ENCODE assay signal across 8 cellular contexts in the genomic region with DNA sequence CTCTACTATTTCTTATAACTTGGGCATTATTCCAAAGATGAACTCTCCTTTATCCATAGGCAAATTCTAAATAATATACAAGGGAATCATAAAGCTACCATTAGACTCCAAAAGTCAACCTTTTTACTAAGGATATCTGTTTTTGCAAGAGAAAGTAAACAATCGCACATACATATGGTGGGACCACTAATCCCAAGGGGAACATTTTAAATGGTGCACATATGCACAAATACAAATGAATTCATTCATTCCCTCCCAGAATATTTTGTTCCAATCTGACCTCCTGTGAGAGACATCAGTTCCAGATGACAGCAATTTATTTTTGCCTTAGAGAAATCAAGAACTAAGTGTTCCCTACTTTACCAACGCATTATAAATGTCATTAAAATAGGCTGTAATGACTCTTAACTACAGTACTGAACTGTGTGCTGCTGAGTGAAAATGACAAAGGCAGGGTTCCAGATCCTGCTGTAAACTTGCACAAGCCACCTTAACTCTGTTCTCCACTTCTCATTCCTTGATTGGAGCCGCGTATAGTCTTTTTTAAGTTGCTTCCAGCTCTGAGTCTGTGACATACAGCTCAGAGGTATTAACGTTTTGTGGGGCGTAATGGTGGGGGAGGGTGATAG. TPM values are rescaled to one million over a fixed set of nuclear protein-coding genes. Genes with fewer than 3 reads are reported as not detected.
DNase-seq lines count a peak whose midpoint lies in the region; ATAC-seq and TF ChIP-seq lines count a peak whose summit lies in the region.

No MANE protein-coding gene starts in this region.

- no peak for TF ChIP-seq CTCF in GM12865 (IDR thresholded peaks at IDR 0.05; ENCODE audit: insufficient read depth, low read depth, low read length, missing control alignments)
- TF ChIP-seq CTCF in fibroblast of lung (conservative IDR thresholded peaks at IDR 0.05 in 1 of 2, IDR thresholded peaks at IDR 0.05 in 1 of 2; ENCODE audit: low read depth in 1 of 2, low read length in 2 of 2), result no peak
- TF ChIP-seq CTCF in psoas muscle (IDR thresholded peaks at IDR 0.05), result no peak

- no peak overlapping the region for H3K27ac ChIP-seq in SJCRH30
- H3K27ac ChIP-seq in fibroblast of lung (ENCODE audit: insufficient read depth, low read length), result peak overlapping the region; percentile 100
- peak overlapping the region; percentile 97 for H3K27ac ChIP-seq in psoas muscle

- intact Hi-C loops in psoas muscle (cut with DNase I), result loop anchor here (5.0 to 10.0 kb wide), 4 partner anchors 108 to 332 kb away; a partner anchor contains a TSS

- H3K9me3 ChIP-seq in SJCRH30 (replicated peaks), result no peaks in the 10 kb centered on the region
- H3K9me3 ChIP-seq in fibroblast of lung (ENCODE audit: control insufficient read depth, insufficient read depth, low read depth, low read length), result no peaks in the 10 kb centered on the region
- no peaks in the 10 kb centered on the region for H3K9me3 ChIP-seq in psoas muscle

- H3K4me1 ChIP-seq in SJCRH30, result peaks cover 3% of the 10 kb centered on the region; the same call in 1 of the 2 replicates
- peaks cover 2% of the 10 kb centered on the region for H3K4me1 ChIP-seq in fibroblast of lung (ENCODE audit: control insufficient read depth, extremely low read depth, insufficient read depth, low read length)
- peaks cover 55% of the 10 kb centered on the region for H3K4me1 ChIP-seq in psoas muscle

- H3K36me3 ChIP-seq in SJCRH30 (peaks cover 49% of the 10 kb centered on the region), fibroblast of lung (ENCODE audit: control insufficient read depth, insufficient read depth, low read length) (no peaks in the 10 kb centered on the region), psoas muscle (ENCODE audit: insufficient read depth in 1 of 2, low read depth in 1 of 2) (peaks cover 0 to 2% of the 10 kb centered on the region in 2 donors)

- DNase-seq in GM12865 (ENCODE audit: low read depth), result no peak
- peak in 1 of 2 experiments; percentile 7 for DNase-seq in SJCRH30
- no peak for DNase-seq in fibroblast of lung (ENCODE audit: low read depth in 2 of 2)
- no peak for DNase-seq in psoas muscle
- DNase-seq in glomerular visceral epithelial cell (ENCODE audit: extremely low spot score), result no peak
- no peak for DNase-seq in NCI-H774 (lab: John Stamatoyannopoulos, UW)
- DNase-seq in SK-N-DZ (ENCODE audit: low spot score), result no peak
- no peak for DNase-seq in GOT3 (lab: John Stamatoyannopoulos, UW)

- peak in 1 of 4 donors; percentile 30 for ATAC-seq in psoas muscle

- peaks cover 70% of the 10 kb centered on the region for H3K79me2 ChIP-seq in fibroblast of lung (ENCODE audit: control insufficient read depth, insufficient read depth, low read length)

- WGBS in psoas muscle, 3 donors, result 11 to 20% (median 11%) methylated on average over 6 of the region's 6 CpGs

- no peak overlapping the region for H2AFZ ChIP-seq in fibroblast of lung (ENCODE audit: low read length)

- H3K9ac ChIP-seq in fibroblast of lung (ENCODE audit: insufficient read depth, low read length), result peak overlapping the region; percentile 37

- no peaks in the 10 kb centered on the region for H3K27me3 ChIP-seq in SJCRH30
- no peaks in the 10 kb centered on the region for H3K27me3 ChIP-seq in fibroblast of lung (ENCODE audit: control insufficient read depth, insufficient read depth, low read length)
- H3K27me3 ChIP-seq in psoas muscle (ENCODE audit: insufficient read depth in 3 of 3, low read length in 2 of 3), result no peaks in the 10 kb centered on the region

- no peaks in the 10 kb centered on the region for H4K20me1 ChIP-seq in fibroblast of lung (ENCODE audit: control insufficient read depth, extremely low read depth, insufficient read depth, low read length)

- H3K4me2 ChIP-seq in fibroblast of lung (ENCODE audit: extremely low read depth, insufficient read depth, low read length), result peak overlapping the region; percentile 97

- peak overlapping the region; percentile 88 for H3K4me3 ChIP-seq in GM12865 (ENCODE audit: low read depth, low read length)
- H3K4me3 ChIP-seq in SJCRH30, result peak overlapping the region; percentile 92
- peak overlapping the region; percentile 79 to 98 (median 96) for H3K4me3 ChIP-seq in fibroblast of lung (replicated peaks in 1 of 4; ENCODE audit: control extremely low read depth in 1 of 4, insufficient read depth in 1 of 4, low read depth in 3 of 4, low read length in 4 of 4)
- peak overlapping the region; percentile 82 for H3K4me3 ChIP-seq in psoas muscle

RNA-seq across cellular contexts. Expression of a gene that starts 2.0 kb away (rescaled TPM):
- 425 and 438 TPM in 2 replicates for total RNA-seq in SJCRH30 (2014; rRNA removed; shearing (Covaris generic))
- 105 and 113 TPM in 2 replicates for total RNA-seq in fibroblast of lung
- polyA plus RNA-seq in fibroblast of lung, result 136 and 159 TPM in 2 replicates
- 81.6 and 105 TPM in 2 replicates for polyA plus RNA-seq in fibroblast of lung (2012)
- polyA minus RNA-seq in fibroblast of lung (ENCODE audit: low replicate concordance), result 21.3 and 33.6 TPM in 2 replicates
- total RNA-seq in psoas muscle, result 10 to 100 TPM; 35.2 to 69.7 (median 51.8) TPM
- polyA plus RNA-seq in psoas muscle, result 10 to 100 TPM; 28.3 to 54.4 (median 37.1) TPM
- polyA plus RNA-seq in SK-N-DZ (2014; cell fraction: cytosol; rRNA removed), result 177 and 185 TPM in 2 replicates
- 333 and 336 TPM in 2 replicates for polyA plus RNA-seq in SK-N-DZ (2014; cell fraction: nucleus; rRNA removed)
